Comparison of ENCODE assay signal across 13 cellular contexts in the genomic region with DNA sequence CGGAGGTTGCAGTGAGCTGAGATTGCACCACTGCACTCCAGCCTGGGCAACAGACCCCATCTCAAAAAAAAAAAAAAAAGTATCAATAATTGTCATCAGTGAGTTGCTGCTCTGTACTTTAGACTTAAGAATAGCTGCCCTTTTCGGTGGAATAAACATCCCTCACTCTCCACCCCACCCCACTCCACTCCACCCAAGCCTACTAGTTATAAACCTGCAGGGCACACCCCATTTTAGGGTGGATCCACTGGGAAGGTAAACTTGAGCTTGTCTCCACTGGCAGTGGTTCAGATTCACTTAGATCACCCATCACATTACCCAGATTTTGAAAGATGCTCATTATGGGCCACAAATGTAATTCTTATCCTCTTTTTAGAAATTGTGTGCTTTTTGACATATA.
DNase-seq lines count a peak whose midpoint lies in the region; ATAC-seq and TF ChIP-seq lines count a peak whose summit lies in the region.
"Had no signal": no experiment of that assay in that cellular context is flagged by ENCODE, and none has a peak within 500 bp of the region (broad histone marks: within the 10 kb centered on the region; RNA-seq: fewer than 3 reads in every experiment).

No MANE protein-coding gene starts in this region.

- TF ChIP-seq CTCF in HFFc6 (IDR thresholded peaks at IDR 0.05) (no peak), RWPE2 (IDR thresholded peaks at IDR 0.05; ENCODE audit: poor library complexity, severe bottlenecking) (no peak)

- H3K9me3 Mint-ChIP-seq in HFFc6 = no peaks in the 10 kb centered on the region
- H3K9me3 Mint-ChIP-seq in stimulated activated memory B cell treated with anti-CD40 and anti-IgM and Interleukin-4, amounts not matched to agents 10 μg/mL and 1 μg/mL and 100 μg/mL, for 72 hours = no peaks in the 10 kb centered on the region
- no peaks in the 10 kb centered on the region for H3K9me3 Mint-ChIP-seq in T-cell
- H3K9me3 Mint-ChIP-seq in effector memory CD8-positive, alpha-beta T cell = no peaks in the 10 kb centered on the region
- H3K9me3 Mint-ChIP-seq: activated B cell treated with CpG ODN at 0.5 μM for 24 hours had no signal

- WGBS in right cardiac atrium = 85% methylated on average over 2 of the region's 2 CpGs

- no peak overlapping the region for H3K4me3 ChIP-seq in RWPE2 (ENCODE audit: severe bottlenecking)
- H3K4me3 ChIP-seq in right cardiac atrium (ENCODE audit: low read length) = no peak overlapping the region

- H3K4me1 Mint-ChIP-seq in HFFc6 (ENCODE audit: low read depth) (peaks cover 86% of the 10 kb centered on the region), T-cell (peaks cover 0 to 8% (median 3%) of the 10 kb centered on the region in 3 donors)
- H3K4me1 Mint-ChIP-seq in stimulated activated memory B cell treated with anti-CD40 and anti-IgM and Interleukin-4, amounts not matched to agents 10 μg/mL and 1 μg/mL and 100 μg/mL, for 72 hours = peaks cover 68% of the 10 kb centered on the region
- H3K4me1 Mint-ChIP-seq in effector memory CD8-positive, alpha-beta T cell (ENCODE audit: low read depth in 2 of 2) = peaks cover 2 to 7% of the 10 kb centered on the region in 2 donors

- ATAC-seq in RWPE2 (ENCODE audit: low read depth) (no peak), right cardiac atrium (no peak), T-cell (replicated peaks in 1 of 4) (no peak), HG02798 (IDR thresholded peaks at IDR 0.05; ENCODE audit: poor library complexity, unreplicated experiment) (no peak)
- no peak for ATAC-seq in stimulated activated memory B cell treated with anti-CD40 and anti-IgM and Interleukin-4, amounts not matched to agents 10 μg/mL and 1 μg/mL and 100 μg/mL, for 72 hours
- no peak for ATAC-seq in effector memory CD8-positive, alpha-beta T cell (replicated peaks)
- ATAC-seq: activated CD8-positive, alpha-beta memory T cell treated with anti-CD3 and anti-CD28 coated beads, Interleukin-2, amount 10 ng/mL, durations not matched to agents 7 days and 5 days; T-helper 17 cell had no signal

- H3K36me3 ChIP-seq in RWPE2 (ENCODE audit: low read depth) = peaks cover 9% of the 10 kb centered on the region; the same call in 1 of the 2 replicates

- H3K27me3 ChIP-seq in RWPE2 (ENCODE audit: insufficient read depth, poor library complexity, severe bottlenecking) = no peaks in the 10 kb centered on the region
- no peaks in the 10 kb centered on the region for H3K27me3 ChIP-seq in right cardiac atrium (ENCODE audit: control insufficient read depth, insufficient read depth)

- peak overlapping the region; percentile 11; the same call in 1 of the 2 replicates for H3K27ac Mint-ChIP-seq in HFFc6
- H3K27ac Mint-ChIP-seq in stimulated activated memory B cell treated with anti-CD40 and anti-IgM and Interleukin-4, amounts not matched to agents 10 μg/mL and 1 μg/mL and 100 μg/mL, for 72 hours = peak overlapping the region; percentile 80
- no peak overlapping the region for H3K27ac Mint-ChIP-seq in T-cell
- no peak overlapping the region for H3K27ac Mint-ChIP-seq in effector memory CD8-positive, alpha-beta T cell
- H3K27ac Mint-ChIP-seq: activated B cell treated with CpG ODN at 0.5 μM for 24 hours; activated CD8-positive, alpha-beta memory T cell treated with anti-CD3 and anti-CD28 coated beads, Interleukin-2, amount 10 ng/mL, durations not matched to agents 7 days and 5 days; T-helper 17 cell had no signal

- 0 out of 2 replicates have a peak, but pooled peaks cover under 1% of the 10 kb centered on the region for H3K36me3 Mint-ChIP-seq in HFFc6 (ENCODE audit: low read depth)
- H3K36me3 Mint-ChIP-seq in stimulated activated memory B cell treated with anti-CD40 and anti-IgM and Interleukin-4, amounts not matched to agents 10 μg/mL and 1 μg/mL and 100 μg/mL, for 72 hours = peaks cover 30% of the 10 kb centered on the region
- peaks cover 73% of the 10 kb centered on the region for H3K36me3 Mint-ChIP-seq in T-cell
- H3K36me3 Mint-ChIP-seq in effector memory CD8-positive, alpha-beta T cell (ENCODE audit: insufficient read depth) = peaks cover 7% of the 10 kb centered on the region

- intact Hi-C loops in right cardiac atrium (cut with DNase I) = no loop called here

- H3K4me3 Mint-ChIP-seq in HFFc6 (no peak overlapping the region), T-cell (no peak overlapping the region)
- no peak overlapping the region for H3K4me3 Mint-ChIP-seq in stimulated activated memory B cell treated with anti-CD40 and anti-IgM and Interleukin-4, amounts not matched to agents 10 μg/mL and 1 μg/mL and 100 μg/mL, for 72 hours
- H3K4me3 Mint-ChIP-seq in effector memory CD8-positive, alpha-beta T cell = no peak overlapping the region
- H3K4me3 Mint-ChIP-seq: activated CD8-positive, alpha-beta memory T cell treated with anti-CD3 and anti-CD28 coated beads, Interleukin-2, amount 10 ng/mL, durations not matched to agents 7 days and 5 days; T-helper 17 cell had no signal

- H3K4me1 ChIP-seq in RWPE2 (ENCODE audit: insufficient read depth, poor library complexity, severe bottlenecking) (peaks cover 76% of the 10 kb centered on the region), right cardiac atrium (ENCODE audit: control insufficient read depth, insufficient read depth, low read length) (peaks cover 8% of the 10 kb centered on the region)

- CTCF ChIA-PET in T-cell (lab: Charles Lee) = no interaction called here

- H3K27me3 Mint-ChIP-seq in HFFc6 (ENCODE audit: insufficient read depth) (no peaks in the 10 kb centered on the region), T-cell (no peaks in the 10 kb centered on the region)
- no peaks in the 10 kb centered on the region for H3K27me3 Mint-ChIP-seq in stimulated activated memory B cell treated with anti-CD40 and anti-IgM and Interleukin-4, amounts not matched to agents 10 μg/mL and 1 μg/mL and 100 μg/mL, for 72 hours
- H3K27me3 Mint-ChIP-seq in effector memory CD8-positive, alpha-beta T cell = no peaks in the 10 kb centered on the region
- H3K27me3 Mint-ChIP-seq: activated B cell treated with CpG ODN at 0.5 μM for 24 hours; activated CD8-positive, alpha-beta memory T cell treated with anti-CD3 and anti-CD28 coated beads, Interleukin-2, amount 10 ng/mL, durations not matched to agents 7 days and 5 days; T-helper 17 cell had no signal

- DNase-seq in HFFc6 (no peak), RWPE2 (ENCODE audit: low spot score) (no peak), right cardiac atrium (no peak), anterior cingulate cortex (lab: John Stamatoyannopoulos, UW) (no peak), T-cell (no peak)
- no peak for DNase-seq in effector memory CD8-positive, alpha-beta T cell
- DNase-seq: activated B cell treated with CpG ODN at 0.5 μM for 24 hours; activated CD8-positive, alpha-beta memory T cell treated with anti-CD3 and anti-CD28 coated beads, Interleukin-2, amount 10 ng/mL, durations not matched to agents 7 days and 5 days; activated naive CD4-positive, alpha-beta T cell treated with Interleukin-2 at 50 U/mL for 16 hours; stimulated activated CD4-positive, alpha-beta T cell treated with anti-CD3 and anti-CD28 coated beads, Interleukin-4, amount 100 ng/mL, for 24 hours; T-helper 17 cell had no signal

- H3K9me3 ChIP-seq in RWPE2 (ENCODE audit: severe bottlenecking) = no peaks in the 10 kb centered on the region
- H3K9me3 ChIP-seq in right cardiac atrium (ENCODE audit: control insufficient read depth, low read length) = no peaks in the 10 kb centered on the region

- H3K27ac ChIP-seq in RWPE2 (ENCODE audit: poor library complexity, severe bottlenecking) = peak overlapping the region; percentile 98
- peak overlapping the region; percentile 91 for H3K27ac ChIP-seq in right cardiac atrium (ENCODE audit: low read length)

- POLR2A ChIA-PET in T-cell (lab: Charles Lee) = no interaction called here

Comparison
In these comparisons a context has a peak if more than half of its experiments do, and no peak if none do; other contexts are left out.
1. H3K27ac Mint-ChIP-seq: peak in HFFc6 (single experiment) and stimulated activated memory B cell treated with anti-CD40 and anti-IgM and Interleukin-4, amounts not matched to agents 10 μg/mL and 1 μg/mL and 100 μg/mL, for 72 hours (single experiment); none in T-cell (0 of 2) and effector memory CD8-positive, alpha-beta T cell (0 of 2).